10 cellular contexts compared by ENCODE assay signal in the genomic region with DNA sequence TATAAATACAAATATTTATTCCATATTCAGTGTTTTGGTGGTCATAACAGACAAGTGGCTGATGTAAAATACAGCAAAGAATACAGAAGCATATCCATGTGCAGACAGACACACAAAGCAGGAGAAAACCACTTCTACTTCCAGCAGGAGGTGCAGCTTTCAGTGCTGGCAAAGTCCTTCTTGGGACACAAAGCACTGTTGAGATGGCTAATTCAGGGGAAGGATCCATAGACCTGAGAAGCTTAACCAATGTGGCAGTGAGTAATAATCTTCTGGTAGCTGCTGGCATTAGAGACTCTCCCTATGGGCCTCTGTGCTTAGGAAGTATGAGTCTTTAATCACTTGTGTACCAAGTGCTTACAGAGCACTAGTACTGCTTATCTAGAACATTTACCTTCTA. TPM values are rescaled to one million over a fixed set of nuclear protein-coding genes. Genes with fewer than 3 reads are reported as not detected.
DNase-seq lines count a peak whose midpoint lies in the region; ATAC-seq, FAIRE-seq and TF ChIP-seq lines count a peak whose summit lies in the region.
"Had no signal": no experiment of that assay in that cellular context is flagged by ENCODE, and none has a peak within 500 bp of the region (broad histone marks: within the 10 kb centered on the region; RNA-seq: fewer than 3 reads in every experiment).

No MANE protein-coding gene starts in this region.

- H3K4me2 ChIP-seq in DND-41 (ENCODE audit: insufficient read depth, low read length) (no peak overlapping the region), Loucy (ENCODE audit: low read depth, low read length, poor library complexity, severe bottlenecking) (no peak overlapping the region), H1 (ENCODE audit: insufficient read depth in 1 of 2, low read depth in 2 of 2, low read length in 2 of 2) (no peak overlapping the region), mesendoderm (ENCODE audit: low read length) (no peak overlapping the region)

- H2BK5ac ChIP-seq in H1 (ENCODE audit: low read depth, low read length) (no peak overlapping the region), mesendoderm (ENCODE audit: low read length) (no peak overlapping the region)

- peak; percentile 65 for FAIRE-seq in H1 (lab: Jason Lieb, UNC)

- H2BK12ac ChIP-seq in H1 (ENCODE audit: low read depth, low read length) = 0 out of 2 replicates have a peak overlapping the region, but pooled peaks have one; percentile 43

- H2AK5ac ChIP-seq in H1 (ENCODE audit: low read depth, low read length) = no peak overlapping the region
- no peak overlapping the region for H2AK5ac ChIP-seq in mesendoderm (ENCODE audit: low read length)

- H3K4me1 ChIP-seq in DND-41 (ENCODE audit: insufficient read depth, low read length) (no peaks in the 10 kb centered on the region), Loucy (ENCODE audit: insufficient read depth, low read length, poor library complexity, severe bottlenecking) (no peaks in the 10 kb centered on the region), H1 (replicated peaks in 1 of 4; ENCODE audit: control insufficient read depth in 3 of 4, insufficient read depth in 4 of 4, low read length in 3 of 4) (no peaks in the 10 kb centered on the region), mesendoderm (ENCODE audit: control insufficient read depth, low read depth, low read length) (no peaks in the 10 kb centered on the region)
- H3K4me1 ChIP-seq: SJSA1 had no signal

- H3K79me1 ChIP-seq in H1 (ENCODE audit: low read depth, low read length) (no peaks in the 10 kb centered on the region), mesendoderm (ENCODE audit: low read length) (no peaks in the 10 kb centered on the region)

- H3K23ac ChIP-seq in H1 (ENCODE audit: insufficient read length) (no peak overlapping the region), mesendoderm (ENCODE audit: low read length) (no peak overlapping the region)

- ATAC-seq in DND-41 (ENCODE audit: insufficient read depth, low read depth) = no peak

- no peak overlapping the region for H2BK20ac ChIP-seq in H1 (ENCODE audit: low read length)

- no peak overlapping the region for H2BK15ac ChIP-seq in H1 (ENCODE audit: low read length)
- no peak overlapping the region for H2BK15ac ChIP-seq in mesendoderm (replicated peaks; ENCODE audit: low read depth)

- H4K91ac ChIP-seq in H1 (replicated peaks; ENCODE audit: insufficient read length, low read length) = no peak overlapping the region

- H3K56ac ChIP-seq in H1 (replicated peaks; ENCODE audit: insufficient read length, low read depth, low read length) (no peak overlapping the region), mesendoderm (ENCODE audit: low read length) (no peak overlapping the region)

- H3K27ac ChIP-seq in DND-41 (ENCODE audit: low read length) = no peak overlapping the region
- no peak overlapping the region for H3K27ac ChIP-seq in H1 (ENCODE audit: low read depth, low read length)
- no peak overlapping the region for H3K27ac ChIP-seq in mesendoderm (ENCODE audit: low read depth, low read length)
- H3K27ac ChIP-seq: SJSA1 had no signal

- H3K18ac ChIP-seq in H1 (ENCODE audit: extremely low read depth, low read length) = no peak overlapping the region
- peak overlapping the region; percentile 68 for H3K18ac ChIP-seq in mesendoderm (ENCODE audit: low read length)

- POLR2A ChIA-PET in H1 (lab: Charles Lee; ENCODE audit: partially characterized antibody) = interaction anchor here (1.1 kb wide), 1 partner anchor 13 kb away, joined by 3 read pairs; no protein-coding TSS in a partner anchor

- H3K14ac ChIP-seq in H1 (ENCODE audit: insufficient read length) = no peak overlapping the region

- H3F3A ChIP-seq in Loucy (ENCODE audit: low read depth) = no peaks in the 10 kb centered on the region

- no peak for TF ChIP-seq POLR2A in H1 (IDR thresholded peaks at IDR 0.05; ENCODE audit: control extremely low read depth in 1 of 2, low read depth in 2 of 2, low read length in 2 of 2)

- no peak for TF ChIP-seq EP300 in H1 (IDR thresholded peaks at IDR 0.05; ENCODE audit: borderline replicate concordance in 1 of 2, low read depth in 2 of 2, low read length in 2 of 2)

- CTCF ChIA-PET in H1 (lab: Charles Lee; ENCODE audit: partially characterized antibody) = interaction anchor here (0.7 to 1.6 kb wide), 7 partner anchors 9 to 276 kb away, joined by 3 to 7 read pairs (median 4); no protein-coding TSS in a partner anchor

- no peaks in the 10 kb centered on the region for H3K9me2 ChIP-seq in Loucy (replicated peaks; ENCODE audit: low read depth, low read length)

- H3K36me3 ChIP-seq in DND-41 (ENCODE audit: insufficient read depth, low read length) (peaks cover 12% of the 10 kb centered on the region; the same call in 1 of the 2 replicates), Loucy (ENCODE audit: insufficient read depth, low read length) (no peaks in the 10 kb centered on the region), H1 (ENCODE audit: control insufficient read depth in 2 of 4, insufficient read depth in 4 of 4, low read length in 3 of 4) (no peaks in the 10 kb centered on the region; a peak in 1 of 8 replicates), mesendoderm (ENCODE audit: control insufficient read depth, insufficient read depth, low read length) (no peaks in the 10 kb centered on the region)
- H3K36me3 ChIP-seq: SJSA1 had no signal

- DNase-seq in DND-41 (no peak), H1 (ENCODE audit: low read depth in 1 of 2, low spot score in 2 of 2) (no peak), mesendoderm (peak; percentile 69), DMS153 treated with DMSO at 0.1 percent for 48 hours (lab: John Stamatoyannopoulos, UW; ENCODE audit: unreplicated experiment) (no peak), superior temporal gyrus (ENCODE audit: extremely low spot score) (no peak), NCI-H446 treated with DMSO at 0.1 percent for 48 hours (lab: John Stamatoyannopoulos, UW) (no peak), kidney glomerular epithelial cell (lab: John Stamatoyannopoulos, UW) (no peak)
- DNase-seq: NCI-H146 had no signal

- H4K20me1 ChIP-seq in DND-41 (ENCODE audit: insufficient read depth, low read length) (no peaks in the 10 kb centered on the region), Loucy (ENCODE audit: insufficient read depth, low read length, poor library complexity, severe bottlenecking) (no peaks in the 10 kb centered on the region), H1 (replicated peaks in 1 of 2; ENCODE audit: control insufficient read depth in 1 of 2, insufficient read depth in 2 of 2, low read length in 2 of 2) (no peaks in the 10 kb centered on the region)

- H3K23me2 ChIP-seq in H1 (ENCODE audit: low read depth, low read length) = no peaks in the 10 kb centered on the region

- H3K79me2 ChIP-seq in DND-41 (ENCODE audit: insufficient read depth, low read length) (no peaks in the 10 kb centered on the region), Loucy (ENCODE audit: insufficient read depth, low read length) (no peaks in the 10 kb centered on the region), H1 (ENCODE audit: control insufficient read depth in 1 of 2, insufficient read depth in 2 of 2, low read length in 2 of 2) (no peaks in the 10 kb centered on the region), mesendoderm (ENCODE audit: control insufficient read depth, insufficient read depth, low read length) (no peaks in the 10 kb centered on the region)

- H2AFZ ChIP-seq in DND-41 (ENCODE audit: low read depth, low read length) = no peak overlapping the region
- H2AFZ ChIP-seq in Loucy (ENCODE audit: low read length) = no peak overlapping the region
- H2AFZ ChIP-seq in H1 (ENCODE audit: low read length) = no peak overlapping the region

- no peaks in the 10 kb centered on the region for H3K9me3 ChIP-seq in DND-41 (ENCODE audit: insufficient read depth, low read length, severe bottlenecking)
- H3K9me3 ChIP-seq in Loucy (ENCODE audit: insufficient read depth, low read depth, low read length) = no peaks in the 10 kb centered on the region
- no peaks in the 10 kb centered on the region for H3K9me3 ChIP-seq in H1 (ENCODE audit: insufficient read depth in 2 of 2, low read depth in 1 of 2, low read length in 1 of 2)
- H3K9me3 ChIP-seq: SJSA1 had no signal

- no peaks in the 10 kb centered on the region for H3K27me3 ChIP-seq in DND-41 (ENCODE audit: insufficient read depth, low read length, poor library complexity)
- H3K27me3 ChIP-seq in Loucy (ENCODE audit: insufficient read depth, low read length, poor library complexity, severe bottlenecking) = no peaks in the 10 kb centered on the region
- no peaks in the 10 kb centered on the region for H3K27me3 ChIP-seq in H1 (replicated peaks in 1 of 4; ENCODE audit: control insufficient read depth in 3 of 4, extremely low read depth in 1 of 4, insufficient read depth in 3 of 4, low read length in 3 of 4)
- no peaks in the 10 kb centered on the region for H3K27me3 ChIP-seq in mesendoderm (ENCODE audit: insufficient read depth, low read length, poor library complexity)
- H3K27me3 ChIP-seq: SJSA1 had no signal

- peak; percentile 57 to 70 for TF ChIP-seq RAD21 in H1 (IDR thresholded peaks at IDR 0.05 in 1 of 2, conservative IDR thresholded peaks at IDR 0.05 in 1 of 2; ENCODE audit: low read depth in 2 of 2, low read length in 2 of 2)

- no peak overlapping the region for H2BK120ac ChIP-seq in H1 (replicated peaks; ENCODE audit: low read depth, low read length)
- no peak overlapping the region for H2BK120ac ChIP-seq in mesendoderm (ENCODE audit: low read depth, low read length)

- TF ChIP-seq CTCF in DND-41 (IDR thresholded peaks at IDR 0.05; ENCODE audit: borderline replicate concordance, extremely low read depth, low read length, poor library complexity, severe bottlenecking) (peak; percentile 11), Loucy (conservative IDR thresholded peaks at IDR 0.05; ENCODE audit: low read length) (peak; percentile 24), H1 (IDR thresholded peaks at IDR 0.05; ENCODE audit: control extremely low read depth in 1 of 3, insufficient read depth in 1 of 3, low read depth in 1 of 3, low read length in 3 of 3) (peak in 1 of 3 experiments; percentile 50; a peak in 1 of 4 replicates)

- H3K9ac ChIP-seq in DND-41 (ENCODE audit: low read depth, low read length) (no peak overlapping the region), Loucy (ENCODE audit: low read depth, low read length, poor library complexity, severe bottlenecking) (no peak overlapping the region), H1 (replicated peaks in 1 of 4; ENCODE audit: extremely low read depth in 1 of 4, low read depth in 3 of 4, low read length in 3 of 4) (no peak overlapping the region), mesendoderm (ENCODE audit: low read length) (no peak overlapping the region)

- no peak overlapping the region for H3K4ac ChIP-seq in H1 (replicated peaks; ENCODE audit: insufficient read length, low read depth, low read length)
- no peak overlapping the region for H3K4ac ChIP-seq in mesendoderm (ENCODE audit: low read depth, low read length)

- no peak overlapping the region for H4K5ac ChIP-seq in H1 (ENCODE audit: insufficient read length, low read depth, low read length)
- no peak overlapping the region for H4K5ac ChIP-seq in mesendoderm (ENCODE audit: low read length)

- no peak overlapping the region for H3K4me3 ChIP-seq in DND-41 (ENCODE audit: low read depth in 1 of 2, low read length in 2 of 2)
- no peak overlapping the region for H3K4me3 ChIP-seq in Loucy (ENCODE audit: low read length, poor library complexity, severe bottlenecking)
- no peak overlapping the region for H3K4me3 ChIP-seq in H1 (ENCODE audit: extremely low read depth in 1 of 4, insufficient read depth in 2 of 4, low read depth in 3 of 4, low read length in 4 of 4)
- H3K4me3 ChIP-seq in mesendoderm (ENCODE audit: low read length) = no peak overlapping the region
- H3K4me3 ChIP-seq: SJSA1 had no signal

- H4K8ac ChIP-seq in H1 (ENCODE audit: extremely low read depth, insufficient read depth, low read length) (no peak overlapping the region), mesendoderm (ENCODE audit: low read depth, low read length) (no peak overlapping the region)

RNA-seq across cellular contexts. Expression of a gene that starts 26.8 kb away (rescaled TPM):
- 7.1 and 7.5 TPM in 2 replicates for total RNA-seq in H1 (2021; fragmentation: NEBNext Ultra II Directional; extraction: Animal tissue kit (Norgen Biotek cat#: 25700))
- polyA plus RNA-seq in H1 (2011; rRNA removed) = 10.1 and 13.8 TPM in 2 replicates
- 19.1 TPM for polyA plus RNA-seq in H1 (2011; cell fraction: cytosol; rRNA removed)
- polyA plus RNA-seq in H1 (2011; cell fraction: nucleus; rRNA removed) = 3.0 TPM
- 9.2 to 13.0 TPM (median 10.2 TPM) in 4 replicates for polyA plus RNA-seq in H1 (2012, experiment 1 of 2)
- polyA plus RNA-seq in H1 (2012, experiment 2 of 2) = 1.6 TPM
- polyA plus RNA-seq in H1 (2013, experiment 1 of 2) = 6.8 TPM
- polyA plus RNA-seq in H1 (2013, experiment 2 of 2) = 7.9 TPM
- 9.4 and 9.6 TPM in 2 replicates for polyA minus RNA-seq in H1 (2011; rRNA and poly(A)+ RNA removed)
- 5.7 TPM for polyA minus RNA-seq in H1 (2011; cell fraction: cytosol; rRNA and poly(A)+ RNA removed)
- polyA minus RNA-seq in H1 (2011; cell fraction: nucleus; rRNA and poly(A)+ RNA removed) = 6.2 TPM
- 8.7 TPM for polyA plus RNA-seq in mesendoderm (2013, experiment 1 of 2)
- polyA plus RNA-seq in mesendoderm (2013, experiment 2 of 2) = 7.9 TPM

RNA-seq across cellular contexts. Expression of a gene that starts 42.6 kb away (rescaled TPM):
- 1.1 and 1.7 TPM in 2 replicates for total RNA-seq in H1 (2021; fragmentation: NEBNext Ultra II Directional; extraction: Animal tissue kit (Norgen Biotek cat#: 25700))
- 0.59 and 0.69 TPM in 2 replicates for polyA plus RNA-seq in H1 (2011; rRNA removed)
- 0.56 TPM for polyA plus RNA-seq in H1 (2011; cell fraction: cytosol; rRNA removed)
- polyA plus RNA-seq in H1 (2011; cell fraction: nucleus; rRNA removed) = 0.64 TPM
- polyA plus RNA-seq in H1 (2012, experiment 1 of 2) = 0.62 to 1.1 TPM (median 0.97 TPM) in 4 replicates
- 0.25 TPM for polyA plus RNA-seq in H1 (2012, experiment 2 of 2)
- 0.79 TPM for polyA plus RNA-seq in H1 (2013, experiment 1 of 2)
- 0.79 TPM for polyA plus RNA-seq in H1 (2013, experiment 2 of 2)
- 0.37 and 0.98 TPM in 2 replicates for polyA minus RNA-seq in H1 (2011; rRNA and poly(A)+ RNA removed)
- polyA minus RNA-seq in H1 (2011; cell fraction: cytosol; rRNA and poly(A)+ RNA removed) = 0.66 TPM
- 1.5 TPM for polyA minus RNA-seq in H1 (2011; cell fraction: nucleus; rRNA and poly(A)+ RNA removed)
- 0.51 TPM for polyA plus RNA-seq in mesendoderm (2013, experiment 1 of 2)
- 0.53 TPM for polyA plus RNA-seq in mesendoderm (2013, experiment 2 of 2)
